Comparison of ENCODE assay signal across 11 cellular contexts in the genomic region with DNA sequence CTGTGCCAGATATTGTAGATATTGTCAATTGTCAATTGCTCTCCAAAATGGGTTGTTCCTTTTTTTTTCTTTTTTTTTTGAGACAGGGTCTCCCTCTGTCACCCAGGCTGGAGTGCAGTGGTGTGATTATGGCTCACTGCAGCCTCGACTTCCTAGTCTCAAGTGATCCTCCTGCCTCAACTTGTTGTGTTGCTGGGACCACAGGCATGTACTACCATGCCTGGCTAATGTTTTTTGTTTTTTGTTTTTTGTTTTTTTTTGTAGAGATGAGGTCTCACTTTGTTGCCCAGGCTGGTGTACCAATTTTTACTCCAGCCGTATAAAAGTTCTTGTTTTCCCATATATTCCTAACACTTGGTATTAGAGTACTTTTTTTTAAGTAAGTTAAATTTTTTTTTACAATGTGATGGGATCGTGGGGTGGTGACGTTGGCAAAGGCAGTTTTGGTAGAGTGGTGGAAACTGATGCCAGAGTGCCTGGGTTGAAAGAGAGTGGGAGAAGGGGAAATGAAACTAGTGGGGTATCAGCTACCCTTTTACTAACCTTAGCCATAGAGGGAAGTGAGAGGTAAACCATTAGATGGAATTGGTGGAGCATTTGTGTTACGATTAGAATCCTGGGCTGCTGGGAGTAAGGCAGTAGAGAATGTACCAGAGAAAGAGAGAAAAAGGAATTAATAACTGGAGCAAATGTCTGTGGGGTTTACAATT. TPM values are rescaled to one million over a fixed set of nuclear protein-coding genes. Genes with fewer than 3 reads are reported as not detected.
DNase-seq lines count a peak whose midpoint lies in the region; ATAC-seq lines count a peak whose summit lies in the region.
"Had no signal": no experiment of that assay in that cellular context is flagged by ENCODE, and none has a peak within 500 bp of the region (broad histone marks: within the 10 kb centered on the region; RNA-seq: fewer than 3 reads in every experiment).

No MANE protein-coding gene starts in this region.

- intact Hi-C loops in left ventricle myocardium superior (cut with micrococcal nuclease), result no loop called here

- ATAC-seq in GM18873 (IDR thresholded peaks at IDR 0.05; ENCODE audit: low FRiP score, unreplicated experiment), result peak; percentile 76
- peak; percentile 86 for ATAC-seq in HG02571 (IDR thresholded peaks at IDR 0.05; ENCODE audit: unreplicated experiment)
- ATAC-seq in HG03469 (IDR thresholded peaks at IDR 0.05; ENCODE audit: unreplicated experiment), result peak; percentile 88
- no peak for ATAC-seq in left ventricle myocardium superior

- H3K27me3 Mint-ChIP-seq in immature natural killer cell (ENCODE audit: low read depth in 3 of 3), result peaks cover 0 to 2% (median 0%) of the 10 kb centered on the region in 3 donors

- no peaks in the 10 kb centered on the region for H3K36me3 Mint-ChIP-seq in immature natural killer cell

- no peak overlapping the region for H3K4me3 Mint-ChIP-seq in immature natural killer cell

- peaks cover 0 to 1% of the 10 kb centered on the region in 2 donors for H3K4me1 Mint-ChIP-seq in immature natural killer cell

- peak overlapping the region in 5 of 6 donors; percentile 8 to 80 (median 67) for H3K27ac Mint-ChIP-seq in immature natural killer cell
- H3K27ac Mint-ChIP-seq: activated T-helper 2 cell treated with anti-CD3 and anti-CD28 coated beads, Interferon-gamma antibody, Interleukin-2, Interleukin-4, amounts not matched to agents 10 μg/mL and 5 μg/mL and 100 μg/mL, durations not matched to agents 14 hours and 24 hours and 36 hours had no signal

- H3K9me3 Mint-ChIP-seq in immature natural killer cell, result no peaks in the 10 kb centered on the region
- H3K9me3 Mint-ChIP-seq: activated T-helper 2 cell treated with anti-CD3 and anti-CD28 coated beads, Interferon-gamma antibody, Interleukin-2, Interleukin-4, amounts not matched to agents 10 μg/mL and 5 μg/mL and 100 μg/mL, durations not matched to agents 14 hours and 24 hours and 36 hours had no signal

- DNase-seq in immature natural killer cell, result no peak
- no peak for DNase-seq in putamen (ENCODE audit: low spot score)
- DNase-seq in left ventricle myocardium superior, result no peak
- no peak for DNase-seq in GOT3 (lab: John Stamatoyannopoulos, UW)
- DNase-seq in LoVo (ENCODE audit: low spot score), result no peak
- DNase-seq: NCI-H2171 treated with DMSO at 0.1 percent for 48 hours, ovary had no signal

RNA-seq across cellular contexts. Expression of a gene that starts 33.0 kb away (rescaled TPM):
- under 1 TPM in 1 of 3 donors, not detected in 2; 0.13 TPM for polyA plus RNA-seq in immature natural killer cell
- 0.10 TPM for total RNA-seq in left ventricle myocardium superior

RNA-seq across cellular contexts. Expression of a gene that starts 56.2 kb away (rescaled TPM):
- polyA plus RNA-seq in immature natural killer cell, result 10 to 100 TPM; 27.2 to 64.0 (median 52.7) TPM
- 16.6 TPM for total RNA-seq in left ventricle myocardium superior
